Comparison of ENCODE assay signal across 8 cellular contexts in genomic region chr14:104694991-104695659, GRCh38. TPM values are rescaled to one million over a fixed set of nuclear protein-coding genes. Genes with fewer than 3 reads are reported as not detected.
DNase-seq lines count a peak whose midpoint lies in the region; ATAC-seq and TF ChIP-seq lines count a peak whose summit lies in the region.

No MANE protein-coding gene starts in this region.

- H2BK5ac ChIP-seq in neuronal stem cell (ENCODE audit: low read length): peak overlapping the region; percentile 89

- H2AFZ ChIP-seq in GM23338: no peak overlapping the region
- H2AFZ ChIP-seq in neuronal stem cell (ENCODE audit: low read length): no peak overlapping the region
- H2AFZ ChIP-seq in MM.1S (ENCODE audit: low read length): no peak overlapping the region

- ATAC-seq in GM23338 (peak; percentile 4; the same call in 1 of the 3 replicates), RWPE2 (ENCODE audit: low read depth) (peak; percentile 75), HG03095 (IDR thresholded peaks at IDR 0.05; ENCODE audit: unreplicated experiment) (no peak), GM21723 (IDR thresholded peaks at IDR 0.05; ENCODE audit: unreplicated experiment) (no peak)

- peaks cover 10% of the 10 kb centered on the region for H3K27me3 Mint-ChIP-seq in GM23338 (ENCODE audit: insufficient read depth, low read depth, poor library complexity)

- H4K20me1 ChIP-seq in GM23338 (replicated peaks; ENCODE audit: insufficient read depth) (peaks cover 5% of the 10 kb centered on the region; the same call in 1 of the 2 replicates), MM.1S (ENCODE audit: insufficient read depth, low read length) (no peaks in the 10 kb centered on the region)

- peak overlapping the region; percentile 92 for H4K91ac ChIP-seq in neuronal stem cell (ENCODE audit: low read depth, low read length, poor library complexity)

- no peak overlapping the region for H3K4me3 Mint-ChIP-seq in GM23338

- H2BK12ac ChIP-seq in neuronal stem cell (ENCODE audit: low read length): peak overlapping the region; percentile 90

- H3K23ac ChIP-seq in neuronal stem cell (ENCODE audit: low read depth, low read length, poor library complexity): peak overlapping the region; percentile 55

- intact Hi-C loops in colonic mucosa (cut with DNase I): no loop called here

- peak overlapping the region; percentile 95 for H3K4ac ChIP-seq in neuronal stem cell (ENCODE audit: low read length)

- H3K4me1 Mint-ChIP-seq in GM23338: peaks cover 31% of the 10 kb centered on the region

- H3K4me3 ChIP-seq in GM23338 (no peak overlapping the region), RWPE2 (ENCODE audit: severe bottlenecking) (no peak overlapping the region), colonic mucosa (no peak overlapping the region), neuronal stem cell (ENCODE audit: low read length in 2 of 2) (no peak overlapping the region), MM.1S (ENCODE audit: low read length) (no peak overlapping the region)

- H3K79me2 ChIP-seq in GM23338 (replicated peaks; ENCODE audit: insufficient read depth): peaks cover 42% of the 10 kb centered on the region
- peaks cover 10% of the 10 kb centered on the region for H3K79me2 ChIP-seq in MM.1S (ENCODE audit: low read length)

- no peak for DNase-seq in GM23338 (ENCODE audit: low spot score)
- no peak for DNase-seq in RWPE2 (ENCODE audit: low spot score)
- DNase-seq in colonic mucosa: no peak
- DNase-seq in neuronal stem cell (ENCODE audit: low spot score): no peak
- no peak for DNase-seq in MM.1S
- no peak for DNase-seq in NCI-H446 (lab: John Stamatoyannopoulos, UW)

- peak overlapping the region; percentile 57 for H3K4me2 ChIP-seq in GM23338
- H3K4me2 ChIP-seq in neuronal stem cell (ENCODE audit: insufficient read depth, low read length, poor library complexity, severe bottlenecking): no peak overlapping the region
- no peak overlapping the region for H3K4me2 ChIP-seq in MM.1S (ENCODE audit: low read depth, low read length)

- TF ChIP-seq CTCF in GM23338 (conservative IDR thresholded peaks at IDR 0.05; ENCODE audit: low read depth in 2 of 2) (no peak), RWPE2 (IDR thresholded peaks at IDR 0.05; ENCODE audit: poor library complexity, severe bottlenecking) (no peak), colonic mucosa (IDR thresholded peaks at IDR 0.05) (no peak), MM.1S (IDR thresholded peaks at IDR 0.05; ENCODE audit: low read length) (no peak)

- no peaks in the 10 kb centered on the region for H3F3A ChIP-seq in GM23338 (replicated peaks; ENCODE audit: low read depth)
- H3F3A ChIP-seq in MM.1S (ENCODE audit: insufficient read depth, low read length): no peaks in the 10 kb centered on the region

- peak overlapping the region; percentile 99 for H2BK15ac ChIP-seq in neuronal stem cell (ENCODE audit: low read length)

- H3K27ac ChIP-seq in GM23338 (ENCODE audit: low read depth) (0 out of 2 replicates have a peak overlapping the region, but pooled peaks have one; percentile 26), RWPE2 (ENCODE audit: poor library complexity, severe bottlenecking) (peak overlapping the region; percentile 65), colonic mucosa (no peak overlapping the region), neuronal stem cell (replicated peaks; ENCODE audit: low read length) (no peak overlapping the region), MM.1S (ENCODE audit: low read length) (no peak overlapping the region)

- peaks cover 4% of the 10 kb centered on the region; the same call in 1 of the 3 replicates for H3K36me3 Mint-ChIP-seq in GM23338 (ENCODE audit: low read depth)

- H4K8ac ChIP-seq in neuronal stem cell (ENCODE audit: low read depth, low read length): no peak overlapping the region

- H2BK120ac ChIP-seq in neuronal stem cell (ENCODE audit: low read depth, low read length): no peak overlapping the region

- H3K9me2 ChIP-seq in GM23338 (ENCODE audit: insufficient read depth) (no peaks in the 10 kb centered on the region), MM.1S (replicated peaks; ENCODE audit: insufficient read depth, low read length) (no peaks in the 10 kb centered on the region)

- no peak overlapping the region for H3K27ac Mint-ChIP-seq in GM23338

- no peaks in the 10 kb centered on the region for H3K9me3 Mint-ChIP-seq in GM23338

- no CpG with 5 or more reads among the region's 19 CpGs for WGBS in neuronal stem cell (ENCODE audit: extremely low coverage in 2 of 2, insufficient read length in 2 of 2, insufficient replicate concordance in 1 of 2), 2 donors

- peak overlapping the region; percentile 97 for H2AK5ac ChIP-seq in neuronal stem cell (ENCODE audit: low read depth, low read length)

- H3K27me3 ChIP-seq in GM23338 (ENCODE audit: insufficient read depth) (no peaks in the 10 kb centered on the region), RWPE2 (ENCODE audit: insufficient read depth, poor library complexity, severe bottlenecking) (no peaks in the 10 kb centered on the region), colonic mucosa (no peaks in the 10 kb centered on the region), neuronal stem cell (ENCODE audit: control insufficient read depth in 3 of 3, insufficient read depth in 3 of 3, low read depth in 1 of 3, low read length in 3 of 3) (peaks cover 0 to under 1% (median 0%) of the 10 kb centered on the region in 3 experiments), MM.1S (replicated peaks; ENCODE audit: insufficient read depth, low read length) (no peaks in the 10 kb centered on the region)

- H3K79me1 ChIP-seq in neuronal stem cell (ENCODE audit: low read depth, low read length): peaks cover 42% of the 10 kb centered on the region

- peak overlapping the region; percentile 80 for H3K18ac ChIP-seq in neuronal stem cell (ENCODE audit: low read length)

- H3K9ac ChIP-seq in colonic mucosa (ENCODE audit: low read depth in 2 of 2, low read length in 2 of 2): peak overlapping the region; percentile 19 to 30
- no peak overlapping the region for H3K9ac ChIP-seq in neuronal stem cell (ENCODE audit: low read depth, low read length, poor library complexity)
- no peak overlapping the region for H3K9ac ChIP-seq in MM.1S (ENCODE audit: low read length)

- H3K36me3 ChIP-seq in GM23338 (ENCODE audit: insufficient read depth): no peaks in the 10 kb centered on the region
- H3K36me3 ChIP-seq in RWPE2 (ENCODE audit: low read depth): peaks cover 82% of the 10 kb centered on the region
- no peaks in the 10 kb centered on the region for H3K36me3 ChIP-seq in colonic mucosa
- H3K36me3 ChIP-seq in neuronal stem cell (replicated peaks in 1 of 2; ENCODE audit: control insufficient read depth in 2 of 2, insufficient read depth in 2 of 2, low read length in 2 of 2): peaks cover 6 to 15% of the 10 kb centered on the region in 2 donors
- no peaks in the 10 kb centered on the region for H3K36me3 ChIP-seq in MM.1S (replicated peaks; ENCODE audit: insufficient read depth, low read length)

- peak overlapping the region; percentile 97 for H3K14ac ChIP-seq in neuronal stem cell (ENCODE audit: low read length)

- no peaks in the 10 kb centered on the region for H3K9me3 ChIP-seq in RWPE2 (ENCODE audit: severe bottlenecking)
- no peaks in the 10 kb centered on the region for H3K9me3 ChIP-seq in colonic mucosa
- H3K9me3 ChIP-seq in neuronal stem cell (replicated peaks in 1 of 2; ENCODE audit: control insufficient read depth in 2 of 2, insufficient read depth in 1 of 2, low read depth in 1 of 2, low read length in 2 of 2): no peaks in the 10 kb centered on the region
- H3K9me3 ChIP-seq in MM.1S (replicated peaks; ENCODE audit: insufficient read depth, low read length): no peaks in the 10 kb centered on the region

- peaks cover 22% of the 10 kb centered on the region for H3K4me1 ChIP-seq in GM23338 (ENCODE audit: insufficient read depth)
- peaks cover 28% of the 10 kb centered on the region for H3K4me1 ChIP-seq in RWPE2 (ENCODE audit: insufficient read depth, poor library complexity, severe bottlenecking)
- H3K4me1 ChIP-seq in colonic mucosa: peaks cover 15% of the 10 kb centered on the region
- H3K4me1 ChIP-seq in neuronal stem cell (ENCODE audit: control insufficient read depth in 2 of 2, insufficient read depth in 1 of 2, low read depth in 1 of 2, low read length in 2 of 2): peaks cover 16 to 36% of the 10 kb centered on the region in 2 donors
- no peaks in the 10 kb centered on the region for H3K4me1 ChIP-seq in MM.1S (ENCODE audit: low read length)

TF ChIP-seq in GM23338, 12 proteins besides CTCF, POLR2A, EP300 and RAD21:
- TF ChIP-seq CREB1 (CRISPR knock-in tag; IDR thresholded peaks at IDR 0.05; ENCODE audit: low read depth) (no peak), ETS1 (IDR thresholded peaks at IDR 0.05) (0 out of 2 replicates have a peak, but pooled peaks have one; percentile 38)
TF ChIP-seq in GM23338: peak in this region for 1.

RNA-seq across cellular contexts. Expression of gene INF2, which starts 5.7 kb away (rescaled TPM):
- total RNA-seq in GM23338 (2014; rRNA removed; shearing (Covaris generic)): 52.4 and 75.5 TPM in 2 replicates
- 36.7 and 37.2 TPM in 2 replicates for polyA plus RNA-seq in GM23338 (2016; fragmentation: Nextera tagmentation; extraction: Ambion mirVana)
- total RNA-seq in colonic mucosa: 100 to 1,000 TPM; 162 to 264 TPM
- 19.0 TPM for polyA plus RNA-seq in neuronal stem cell (2013, experiment 1 of 2)
- polyA plus RNA-seq in neuronal stem cell (2013, experiment 2 of 2): 19.6 TPM

RNA-seq across cellular contexts. Expression of gene ADSS1, which starts 28.9 kb away (rescaled TPM):
- 4.3 and 11.6 TPM in 2 replicates for total RNA-seq in GM23338 (2014; rRNA removed; shearing (Covaris generic))
- polyA plus RNA-seq in GM23338 (2016; fragmentation: Nextera tagmentation; extraction: Ambion mirVana): 9.5 and 12.4 TPM in 2 replicates
- total RNA-seq in colonic mucosa: 1 to 10 TPM; 3.5 to 4.0 TPM
- polyA plus RNA-seq in neuronal stem cell (2013, experiment 1 of 2): 23.8 TPM
- polyA plus RNA-seq in neuronal stem cell (2013, experiment 2 of 2): 21.4 TPM

RNA-seq across cellular contexts. Expression of gene SIVA1, which starts 57.8 kb away (rescaled TPM):
- 381 and 392 TPM in 2 replicates for total RNA-seq in GM23338 (2014; rRNA removed; shearing (Covaris generic))
- 215 and 225 TPM in 2 replicates for polyA plus RNA-seq in GM23338 (2016; fragmentation: Nextera tagmentation; extraction: Ambion mirVana)
- total RNA-seq in colonic mucosa: 100 to 1,000 TPM in 1 of 2 donors, 10 to 100 TPM in 1; 58.8 to 153 TPM
- 109 TPM for polyA plus RNA-seq in neuronal stem cell (2013, experiment 1 of 2)
- polyA plus RNA-seq in neuronal stem cell (2013, experiment 2 of 2): 114 TPM

Comparison
In these comparisons a context has a peak if more than half of its experiments do, and no peak if none do; other contexts are left out.
1. ATAC-seq: peak in GM23338 (single experiment) and RWPE2 (single experiment); none in HG03095 (single experiment) and GM21723 (single experiment).
2. H3K27ac ChIP-seq: peak in GM23338 (single experiment) and RWPE2 (single experiment); none in colonic mucosa (single experiment), neuronal stem cell (single experiment) and MM.1S (single experiment).
3. H3K9ac ChIP-seq: peak in colonic mucosa (2 of 2); none in neuronal stem cell (single experiment) and MM.1S (single experiment).